24 cellular contexts compared by ENCODE assay signal in genomic region chr10:12357525-12358151, GRCh38.
"Had no signal": no experiment of that assay in that cellular context is flagged by ENCODE, and none has a peak within 500 bp of the region (broad histone marks: within the 10 kb centered on the region; RNA-seq: fewer than 3 reads in every experiment).

No MANE protein-coding gene starts in this region.

- ATAC-seq: activated CD8-positive, alpha-beta memory T cell treated with anti-CD3 and anti-CD28 coated beads, Interleukin-2, amount 10 ng/mL, durations not matched to agents 7 days and 5 days; activated CD8-positive, alpha-beta T cell treated with anti-CD3 and anti-CD28 coated beads for 36 hours; foreskin keratinocyte had no signal

- H2AFZ ChIP-seq: hepatocyte had no signal

- H3K27me3 ChIP-seq: foreskin keratinocyte, pancreas, sigmoid colon had no signal

- H3K4me3 Mint-ChIP-seq: activated CD4-positive, alpha-beta T cell treated with anti-CD3 and anti-CD28 coated beads, Interleukin-2, amount 10 ng/mL, durations not matched to agents 7 days and 5 days; activated CD8-positive, alpha-beta memory T cell treated with anti-CD3 and anti-CD28 coated beads, Interleukin-2, amount 10 ng/mL, durations not matched to agents 7 days and 5 days; activated CD8-positive, alpha-beta T cell treated with anti-CD3 and anti-CD28 coated beads for 36 hours; activated naive CD4-positive, alpha-beta T cell treated with anti-CD3 and anti-CD28 coated beads, Interleukin-2, amount 10 ng/mL, durations not matched to agents 7 days and 5 days; dendritic cell treated with granulocyte-macrophage colony-stimulating factor and Interleukin-4, amounts not matched to agents 40 ng/mL and 50 ng/mL, for 4 days; nephron progenitor cell; T-helper 1 cell treated with Interleukin-12 subunit alpha and Interleukin-12 subunit beta and Interleukin-4 antibody, amounts not matched to agents 30 μg/mL and 1 μg/mL, for 36 hours had no signal

- H3K36me3 ChIP-seq: left ventricle myocardium inferior, pancreas, sigmoid colon had no signal

- DNase-seq: activated CD4-positive, alpha-beta T cell treated with anti-CD3 and anti-CD28 coated beads, Interleukin-2, amount 10 ng/mL, durations not matched to agents 7 days and 5 days; activated CD8-positive, alpha-beta memory T cell treated with anti-CD3 and anti-CD28 coated beads, Interleukin-2, amount 10 ng/mL, durations not matched to agents 7 days and 5 days; activated CD8-positive, alpha-beta T cell treated with anti-CD3 and anti-CD28 coated beads for 36 hours; activated effector memory CD4-positive, alpha-beta T cell treated with anti-CD3 and anti-CD28 coated beads, Interleukin-2, amount 50 U/mL, for 16 hours; activated naive CD4-positive, alpha-beta T cell treated with anti-CD3 and anti-CD28 coated beads, Interleukin-2, amount 10 ng/mL, durations not matched to agents 7 days and 5 days; activated T-cell treated with anti-CD3 and anti-CD28 coated beads for 4 hours; amygdala; effector CD8-positive, alpha-beta T cell; erythroblast; foreskin keratinocyte; immature natural killer cell; left ventricle myocardium inferior; mammary epithelial cell; midbrain; nephron progenitor cell; pancreas; stimulated activated CD4-positive, alpha-beta T cell treated with anti-CD3 and anti-CD28 coated beads, Interleukin-15, amount 100 ng/mL, for 24 hours; stimulated activated CD8-positive, alpha-beta memory T cell treated with anti-CD3 and anti-CD28 coated beads, Interleukin-4, amount 100 ng/mL, for 48 hours; stimulated activated naive CD4-positive, alpha-beta T cell treated with Interleukin-2 at 50 U/mL for 16 hours had no signal

- H3K4me3 ChIP-seq: hepatocyte, left ventricle myocardium inferior, pancreas, sigmoid colon, smooth muscle cell had no signal

- H3K79me2 ChIP-seq: hepatocyte had no signal

- H3K27ac Mint-ChIP-seq: activated CD4-positive, alpha-beta T cell treated with anti-CD3 and anti-CD28 coated beads, Interleukin-2, amount 10 ng/mL, durations not matched to agents 7 days and 5 days; activated CD8-positive, alpha-beta memory T cell treated with anti-CD3 and anti-CD28 coated beads, Interleukin-2, amount 10 ng/mL, durations not matched to agents 7 days and 5 days; activated CD8-positive, alpha-beta T cell treated with anti-CD3 and anti-CD28 coated beads for 36 hours; activated naive CD4-positive, alpha-beta T cell treated with anti-CD3 and anti-CD28 coated beads, Interleukin-2, amount 10 ng/mL, durations not matched to agents 7 days and 5 days; dendritic cell treated with granulocyte-macrophage colony-stimulating factor and Interleukin-4, amounts not matched to agents 40 ng/mL and 50 ng/mL, for 4 days; nephron progenitor cell; T-helper 1 cell treated with Interleukin-12 subunit alpha and Interleukin-12 subunit beta and Interleukin-4 antibody, amounts not matched to agents 30 μg/mL and 1 μg/mL, for 36 hours had no signal

- H3K27me3 Mint-ChIP-seq: activated CD8-positive, alpha-beta T cell treated with anti-CD3 and anti-CD28 coated beads for 36 hours had no signal

- H3K27ac ChIP-seq: foreskin keratinocyte, hepatocyte, left ventricle myocardium inferior, pancreas had no signal

- H3K9me3 ChIP-seq: left ventricle myocardium inferior, pancreas, sigmoid colon had no signal

- H3K9me3 Mint-ChIP-seq: activated CD4-positive, alpha-beta T cell treated with anti-CD3 and anti-CD28 coated beads, Interleukin-2, amount 10 ng/mL, durations not matched to agents 7 days and 5 days; activated CD8-positive, alpha-beta T cell treated with anti-CD3 and anti-CD28 coated beads for 36 hours; activated naive CD4-positive, alpha-beta T cell treated with anti-CD3 and anti-CD28 coated beads, Interleukin-2, amount 10 ng/mL, durations not matched to agents 7 days and 5 days; dendritic cell treated with granulocyte-macrophage colony-stimulating factor and Interleukin-4, amounts not matched to agents 40 ng/mL and 50 ng/mL, for 4 days; immature natural killer cell; T-helper 1 cell treated with Interleukin-12 subunit alpha and Interleukin-12 subunit beta and Interleukin-4 antibody, amounts not matched to agents 30 μg/mL and 1 μg/mL, for 36 hours had no signal

- H3K4me2 ChIP-seq: hepatocyte, smooth muscle cell had no signal

- H3K36me3 Mint-ChIP-seq: activated CD8-positive, alpha-beta memory T cell treated with anti-CD3 and anti-CD28 coated beads, Interleukin-2, amount 10 ng/mL, durations not matched to agents 7 days and 5 days; activated naive CD4-positive, alpha-beta T cell treated with anti-CD3 and anti-CD28 coated beads, Interleukin-2, amount 10 ng/mL, durations not matched to agents 7 days and 5 days had no signal
